In the genomic region with DNA sequence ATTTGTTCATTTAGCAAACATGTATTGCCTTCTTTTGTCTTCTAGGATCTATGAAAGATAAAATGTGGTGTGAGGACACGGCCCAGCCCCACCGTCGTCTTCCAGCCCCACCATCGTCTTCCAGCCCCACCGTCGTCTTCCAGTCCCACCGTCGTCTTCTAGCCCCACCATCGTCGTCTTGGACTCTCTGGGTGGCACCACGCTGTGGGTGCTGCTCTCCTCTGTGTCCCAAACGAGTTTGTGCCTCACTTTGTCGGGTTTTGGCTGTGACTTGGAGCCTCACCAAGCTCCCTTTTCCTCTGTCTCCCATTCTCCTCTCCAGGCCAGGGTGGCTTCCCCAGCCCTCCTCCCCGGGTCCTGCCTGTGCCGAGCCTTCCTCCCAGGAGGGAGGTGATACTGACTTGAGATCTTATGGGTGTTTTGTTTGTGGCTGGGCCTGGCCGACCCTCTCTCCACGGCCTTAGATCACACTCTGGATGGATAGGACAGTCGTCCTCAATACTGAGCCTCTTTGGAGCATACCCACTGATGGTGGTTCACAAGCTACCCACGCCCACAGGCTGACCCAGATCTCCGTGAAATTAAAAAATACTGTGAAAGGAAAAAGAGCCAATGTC, we compare ENCODE assay signal across 29 cellular contexts. TPM values are rescaled to one million over a fixed set of nuclear protein-coding genes. Genes with fewer than 3 reads are reported as not detected.
"Had no signal": no experiment of that assay in that cellular context is flagged by ENCODE, and none has a peak within 500 bp of the region (broad histone marks: within the 10 kb centered on the region; RNA-seq: fewer than 3 reads in every experiment).

No MANE protein-coding gene starts in this region.

- H3K27ac Mint-ChIP-seq: activated CD4-positive, alpha-beta T cell treated with anti-CD3 and anti-CD28 coated beads, Interleukin-2, amount 10 ng/mL, durations not matched to agents 7 days and 5 days; activated CD8-positive, alpha-beta T cell treated with anti-CD3 and anti-CD28 coated beads for 36 hours; activated naive CD4-positive, alpha-beta T cell treated with anti-CD3 and anti-CD28 coated beads, Interleukin-2, amount 50 U/mL, for 24 hours; activated T-helper 17 cell treated with anti-CD3 and anti-CD28 coated beads, Interleukin-2, amount 50 U/mL, for 72 hours; endodermal cell; immature natural killer cell; mesothelial cell of epicardium; T-helper 1 cell treated with Interleukin-12 subunit alpha and Interleukin-12 subunit beta and Interleukin-4 antibody, amounts not matched to agents 30 μg/mL and 1 μg/mL, for 36 hours had no signal

- H3K36me3 Mint-ChIP-seq: activated naive CD4-positive, alpha-beta T cell treated with anti-CD3 and anti-CD28 coated beads, Interleukin-2, amount 50 U/mL, for 24 hours; immature natural killer cell; mesothelial cell of epicardium; naive thymus-derived CD4-positive, alpha-beta T cell had no signal

- H3K4me3 Mint-ChIP-seq: activated CD4-positive, alpha-beta T cell treated with anti-CD3 and anti-CD28 coated beads, Interleukin-2, amount 10 ng/mL, durations not matched to agents 7 days and 5 days; activated CD8-positive, alpha-beta T cell treated with anti-CD3 and anti-CD28 coated beads for 36 hours; activated naive CD4-positive, alpha-beta T cell treated with anti-CD3 and anti-CD28 coated beads, Interleukin-2, amount 50 U/mL, for 24 hours; activated T-cell treated with anti-CD3 and anti-CD28 coated beads, Interleukin-2, amount 50 U/mL, for 4 hours; activated T-helper 17 cell treated with anti-CD3 and anti-CD28 coated beads, Interleukin-2, amount 50 U/mL, for 72 hours; endodermal cell; immature natural killer cell; mesothelial cell of epicardium; naive thymus-derived CD4-positive, alpha-beta T cell; T-helper 1 cell treated with Interleukin-12 subunit alpha and Interleukin-12 subunit beta and Interleukin-4 antibody, amounts not matched to agents 30 μg/mL and 1 μg/mL, for 36 hours had no signal

- H3K4me1 ChIP-seq: testis, uterus had no signal

- H3K4me1 Mint-ChIP-seq: activated CD4-positive, alpha-beta T cell treated with anti-CD3 and anti-CD28 coated beads, Interleukin-2, amount 10 ng/mL, durations not matched to agents 7 days and 5 days; activated naive CD4-positive, alpha-beta T cell treated with anti-CD3 and anti-CD28 coated beads, Interleukin-2, amount 50 U/mL, for 24 hours; activated T-helper 17 cell treated with anti-CD3 and anti-CD28 coated beads, Interleukin-2, amount 50 U/mL, for 72 hours; immature natural killer cell had no signal

- H3K27me3 ChIP-seq: foreskin keratinocyte, testis, transverse colon, uterus had no signal

- DNase-seq: activated CD4-positive, alpha-beta T cell treated with anti-CD3 and anti-CD28 coated beads, Interleukin-2, amount 10 ng/mL, durations not matched to agents 7 days and 5 days; activated CD4-positive, CD25-positive, alpha-beta regulatory T cell treated with anti-CD3 and anti-CD28 coated beads, Interleukin-2, amount 50 U/mL, for 72 hours; activated CD8-positive, alpha-beta T cell treated with anti-CD3 and anti-CD28 coated beads for 36 hours; activated T-cell treated with anti-CD3 and anti-CD28 coated beads, Interleukin-2, amount 50 U/mL, for 4 hours; anterior cingulate cortex; endodermal cell; foreskin keratinocyte; heart left ventricle; hypothalamus; immature natural killer cell; kidney; left colon; naive thymus-derived CD4-positive, alpha-beta T cell; occipital lobe; right cardiac atrium; stimulated activated CD4-positive, alpha-beta T cell treated with anti-CD3 and anti-CD28 coated beads, Interleukin-2, amount 100 ng/mL, for 48 hours; stimulated activated naive CD4-positive, alpha-beta T cell treated with Interleukin-2 at 50 U/mL for 16 hours; T-helper 9 cell; testis; transverse colon; uterus; WERI-Rb-1 had no signal

- H3K4me3 ChIP-seq: coronary artery, esophagus muscularis mucosa, heart left ventricle, testis, transverse colon, uterus had no signal

- FAIRE-seq: kidney, TTC549 had no signal

- H3K36me3 ChIP-seq: esophagus muscularis mucosa, heart left ventricle, transverse colon, uterus, WERI-Rb-1 had no signal

- H3K27me3 Mint-ChIP-seq: activated CD8-positive, alpha-beta T cell treated with anti-CD3 and anti-CD28 coated beads for 36 hours; activated naive CD4-positive, alpha-beta T cell treated with anti-CD3 and anti-CD28 coated beads, Interleukin-2, amount 50 U/mL, for 24 hours; activated T-helper 17 cell treated with anti-CD3 and anti-CD28 coated beads, Interleukin-2, amount 50 U/mL, for 72 hours had no signal

- H3K9me3 ChIP-seq: esophagus muscularis mucosa, heart left ventricle, testis, transverse colon, uterus had no signal

- ATAC-seq: activated CD8-positive, alpha-beta T cell treated with anti-CD3 and anti-CD28 coated beads for 36 hours; activated T-cell treated with anti-CD3 and anti-CD28 coated beads, Interleukin-2, amount 50 U/mL, for 4 hours; activated T-helper 17 cell treated with anti-CD3 and anti-CD28 coated beads, Interleukin-2, amount 50 U/mL, for 72 hours; foreskin keratinocyte; left colon; naive thymus-derived CD4-positive, alpha-beta T cell; right cardiac atrium had no signal

- H3K9me3 Mint-ChIP-seq: activated CD4-positive, alpha-beta T cell treated with anti-CD3 and anti-CD28 coated beads, Interleukin-2, amount 10 ng/mL, durations not matched to agents 7 days and 5 days; activated CD8-positive, alpha-beta T cell treated with anti-CD3 and anti-CD28 coated beads for 36 hours; activated naive CD4-positive, alpha-beta T cell treated with anti-CD3 and anti-CD28 coated beads, Interleukin-2, amount 50 U/mL, for 24 hours; activated T-cell treated with anti-CD3 and anti-CD28 coated beads, Interleukin-2, amount 50 U/mL, for 4 hours; activated T-helper 17 cell treated with anti-CD3 and anti-CD28 coated beads, Interleukin-2, amount 50 U/mL, for 72 hours; endodermal cell; immature natural killer cell; mesothelial cell of epicardium; naive thymus-derived CD4-positive, alpha-beta T cell; T-helper 1 cell treated with Interleukin-12 subunit alpha and Interleukin-12 subunit beta and Interleukin-4 antibody, amounts not matched to agents 30 μg/mL and 1 μg/mL, for 36 hours had no signal

- H3K27ac ChIP-seq: coronary artery, esophagus muscularis mucosa, foreskin keratinocyte, heart left ventricle, testis, transverse colon, WERI-Rb-1 had no signal

RNA-seq across cellular contexts. Expression of a gene that starts 46.7 kb away (rescaled TPM):
- total RNA-seq: activated CD8-positive, alpha-beta T cell treated with anti-CD3 and anti-CD28 coated beads for 36 hours; activated T-cell treated with anti-CD3 and anti-CD28 coated beads, Interleukin-2, amount 50 U/mL, for 4 hours; foreskin keratinocyte; kidney; mesothelial cell of epicardium; occipital lobe; right cardiac atrium; uterus had no signal
- polyA plus RNA-seq: foreskin keratinocyte, heart left ventricle, immature natural killer cell, right cardiac atrium had no signal
